8 cellular contexts compared by ENCODE assay signal in the genomic region with DNA sequence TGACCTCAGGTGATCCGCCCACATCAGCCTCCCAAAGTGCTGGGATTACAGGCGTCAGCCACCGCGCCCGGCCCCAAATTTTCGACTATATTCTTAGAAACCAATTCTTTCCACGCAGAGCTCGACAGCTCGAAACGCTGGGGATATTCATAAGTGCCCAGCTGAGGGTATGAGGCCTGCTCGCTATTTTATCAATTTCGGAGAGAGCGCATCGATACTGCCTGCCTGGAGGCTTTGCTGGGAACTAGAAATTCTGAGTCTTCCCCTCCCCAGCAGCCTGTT. TPM values are rescaled to one million over a fixed set of nuclear protein-coding genes. Genes with fewer than 3 reads are reported as not detected.
DNase-seq lines count a peak whose midpoint lies in the region; ATAC-seq, FAIRE-seq and TF ChIP-seq lines count a peak whose summit lies in the region.

No MANE protein-coding gene starts in this region.

- peak overlapping the region; percentile 96 for H3K27ac ChIP-seq in GM12878 (ENCODE audit: control insufficient read depth, insufficient read depth)
- peak overlapping the region; percentile 79 to 84 for H3K27ac ChIP-seq in uterus

- TF ChIP-seq EP300 in GM12878 (IDR thresholded peaks at IDR 0.05; ENCODE audit: borderline replicate concordance in 1 of 2, control insufficient read depth in 1 of 2, low read depth in 2 of 2, low read length in 2 of 2), result no peak

- H3K79me2 ChIP-seq in GM12878 (ENCODE audit: control insufficient read depth, insufficient read depth, low read length), result peaks cover 87% of the 10 kb centered on the region

- H3K9ac ChIP-seq in GM12878 (ENCODE audit: control insufficient read depth, insufficient read depth, low read length), result peak overlapping the region; percentile 95

- H3K4me1 ChIP-seq in GM12878 (ENCODE audit: control insufficient read depth, insufficient read depth, low read length), result peaks cover 3% of the 10 kb centered on the region; the same call in 1 of the 2 replicates
- peaks cover 53% of the 10 kb centered on the region for H3K4me1 ChIP-seq in mononuclear cell (ENCODE audit: insufficient read depth, low read length)
- H3K4me1 ChIP-seq in uterus, result no peaks in the 10 kb centered on the region

- CTCF ChIA-PET in GM12878 (lab: Yijun Ruan, JAX), result interaction anchor here (1.1 to 1.3 kb wide), 6 partner anchors 36 to 186 kb away, joined by 3 to 7 read pairs (median 3); no protein-coding TSS in a partner anchor

- H3K4me2 ChIP-seq in GM12878 (ENCODE audit: control insufficient read depth, insufficient read depth), result peak overlapping the region; percentile 83

- no peak for FAIRE-seq in GM12878 (lab: Jason Lieb, UNC)

- DNase-seq in stimulated activated CD4-positive, alpha-beta T cell treated with anti-CD3 and anti-CD28 coated beads, Interleukin-12 subunit alpha, Interleukin-12 subunit beta, amount 100 ng/mL, for 4 hours, result peak; percentile 15
- no peak for DNase-seq in stimulated activated CD4-positive, alpha-beta T cell treated with anti-CD3 and anti-CD28 coated beads, Interleukin-4, amount 100 ng/mL, for 4 hours
- DNase-seq in GM12878 (ENCODE audit: low read depth, low spot score) (no peak), uterus (no peak), KG1 (lab: John Stamatoyannopoulos, UW) (no peak), NCI-H1092 (lab: John Stamatoyannopoulos, UW) (no peak)

- in situ Hi-C loops in GM12878 (cut with MboI), result no loop called here

- TSS peak; percentile 86 for BruUV-seq in GM12878 (replicated peaks; lab: Mats Ljungman, UMichigan)

- POLR2A ChIA-PET in GM12878 (lab: Charles Lee), result interaction anchor here (0.5 to 1.7 kb wide), 4 partner anchors 37 to 147 kb away, joined by 3 to 7 read pairs (median 4); no protein-coding TSS in a partner anchor

- ATAC-seq in GM12878 (no peak), HG03442 (IDR thresholded peaks at IDR 0.05; ENCODE audit: unreplicated experiment) (no peak)

- TF ChIP-seq CTCF in GM12878 (IDR thresholded peaks at IDR 0.05 in 2 of 3, conservative IDR thresholded peaks at IDR 0.05 in 1 of 3; ENCODE audit: control insufficient read depth in 2 of 3, extremely low read depth in 1 of 3, insufficient read depth in 1 of 3, low read depth in 3 of 3, low read length in 3 of 3), result no peak
- TF ChIP-seq CTCF in uterus (IDR thresholded peaks at IDR 0.05), result no peak

- 0% methylated on average over 14 of the region's 14 CpGs for whole genome bisulfite sequencing in GM12878 (ENCODE audit: insufficient coverage, insufficient replicate concordance, low lambda C conversion rate, missing lambda C conversion rate)

- no peak for TF ChIP-seq RAD21 in GM12878 (IDR thresholded peaks at IDR 0.05; ENCODE audit: insufficient read depth, low read depth, low read length)

- no peaks in the 10 kb centered on the region; the same call in 1 of the 2 replicates for H4K20me1 ChIP-seq in GM12878 (ENCODE audit: control insufficient read depth, insufficient read depth)

- intact Hi-C loops in GM12878 (cut with micrococcal nuclease; ENCODE audit: unreplicated experiment) (loop anchor here (1.0 kb wide), 1 partner anchor 88 kb away; the partner anchor contains the start of gene CLTC), uterus (cut with DNase I; ENCODE audit: low total_unique reads) (no loop called here)

- RAD21 ChIA-PET in GM12878 (lab: Charles Lee; ENCODE audit: unreplicated experiment), result interaction anchor here (0.7 to 2.5 kb wide), 5 partner anchors 24 to 85 kb away, joined by 3 to 11 read pairs (median 4); no protein-coding TSS in a partner anchor

- H3K4me3 ChIP-seq in GM12878, result peak overlapping the region; percentile 84
- peak overlapping the region; percentile 93 for H3K4me3 ChIP-seq in mononuclear cell (ENCODE audit: low read length)
- H3K4me3 ChIP-seq in uterus, result peak overlapping the region; percentile 73 to 95

- TF ChIP-seq POLR2A in GM12878 (IDR thresholded peaks at IDR 0.05; ENCODE audit: low read depth, low read length) (no peak), uterus (IDR thresholded peaks at IDR 0.05) (no peak)

- H3K36me3 ChIP-seq in GM12878 (ENCODE audit: control insufficient read depth in 2 of 2, insufficient read depth in 2 of 2, low read length in 1 of 2) (no peaks in the 10 kb centered on the region; a peak in 1 of 4 replicates), uterus (no peaks in the 10 kb centered on the region)

- H2AFZ ChIP-seq in GM12878 (ENCODE audit: control insufficient read depth, low read depth, low read length), result peak overlapping the region; percentile 45

- H3K9me3 ChIP-seq in GM12878 (replicated peaks; ENCODE audit: control insufficient read depth, insufficient read depth, low read length), result no peaks in the 10 kb centered on the region
- H3K9me3 ChIP-seq in mononuclear cell (ENCODE audit: low read depth, low read length), result no peaks in the 10 kb centered on the region
- no peaks in the 10 kb centered on the region for H3K9me3 ChIP-seq in uterus

- SMC1A ChIA-PET in GM12878 (lab: Charles Lee; ENCODE audit: uncharacterized antibody, unreplicated experiment), result interaction anchor here (0.8 to 2.2 kb wide), 6 partner anchors 14 to 152 kb away, joined by 3 to 9 read pairs (median 4); no protein-coding TSS in a partner anchor

- no peaks in the 10 kb centered on the region for H3K27me3 ChIP-seq in GM12878 (replicated peaks in 1 of 2; ENCODE audit: control insufficient read depth in 2 of 2, insufficient read depth in 2 of 2, low read length in 1 of 2)
- no peaks in the 10 kb centered on the region for H3K27me3 ChIP-seq in mononuclear cell (ENCODE audit: insufficient read depth, low read length)
- no peaks in the 10 kb centered on the region for H3K27me3 ChIP-seq in uterus

TF ChIP-seq in GM12878, 131 proteins besides CTCF, POLR2A, EP300 and RAD21:
- TF ChIP-seq HDAC2 (IDR thresholded peaks at IDR 0.05) (no peak), TARDBP (IDR thresholded peaks at IDR 0.05; ENCODE audit: borderline replicate concordance) (no peak), CBX3 (IDR thresholded peaks at IDR 0.05; ENCODE audit: borderline replicate concordance, low read depth) (no peak), ZNF217 (IDR thresholded peaks at IDR 0.05) (no peak)
- TF ChIP-seq, protein P1, sequence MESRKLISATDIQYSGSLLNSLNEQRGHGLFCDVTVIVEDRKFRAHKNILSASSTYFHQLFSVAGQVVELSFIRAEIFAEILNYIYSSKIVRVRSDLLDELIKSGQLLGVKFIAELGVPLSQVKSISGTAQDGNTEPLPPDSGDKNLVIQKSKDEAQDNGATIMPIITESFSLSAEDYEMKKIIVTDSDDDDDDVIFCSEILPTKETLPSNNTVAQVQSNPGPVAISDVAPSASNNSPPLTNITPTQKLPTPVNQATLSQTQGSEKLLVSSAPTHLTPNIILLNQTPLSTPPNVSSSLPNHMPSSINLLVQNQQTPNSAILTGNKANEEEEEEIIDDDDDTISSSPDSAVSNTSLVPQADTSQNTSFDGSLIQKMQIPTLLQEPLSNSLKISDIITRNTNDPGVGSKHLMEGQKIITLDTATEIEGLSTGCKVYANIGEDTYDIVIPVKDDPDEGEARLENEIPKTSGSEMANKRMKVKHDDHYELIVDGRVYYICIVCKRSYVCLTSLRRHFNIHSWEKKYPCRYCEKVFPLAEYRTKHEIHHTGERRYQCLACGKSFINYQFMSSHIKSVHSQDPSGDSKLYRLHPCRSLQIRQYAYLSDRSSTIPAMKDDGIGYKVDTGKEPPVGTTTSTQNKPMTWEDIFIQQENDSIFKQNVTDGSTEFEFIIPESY (IDR thresholded peaks at IDR 0.05), result no peak

RNA-seq across cellular contexts. Expression of gene PTRH2, which starts 0.4 kb away (rescaled TPM):
- 40.4 and 43.9 TPM in 2 replicates for total RNA-seq in GM12878 (2013; cell fraction: nucleolus; rRNA removed)
- total RNA-seq in GM12878 (2014; rRNA removed) (47.0 and 48.7 TPM in 2 replicates), GM12878 (2014; rRNA removed; fragmentation: Illumina TruSeq; extraction: Trizol) (38.3 and 38.8 TPM in 2 replicates), GM12878 (2021) (37.7 and 41.7 TPM in 2 replicates), mononuclear cell (6.9 TPM), uterus (10 to 100 TPM; 13.2 to 31.8 (median 24.3) TPM)
- 54.1 TPM for polyA plus RNA-seq in GM12878 (2011; ENCODE audit: low read depth)
- polyA plus RNA-seq in GM12878 (2011; rRNA removed) (81.6 and 94.8 TPM in 2 replicates), GM12878 (2014; fragmentation: Illumina TruSeq; extraction: Trizol) (73.0 and 84.6 TPM in 2 replicates), GM12878 (2014; fragmentation: Nextera tagmentation; extraction: Ambion mirVana) (100 to 1,000 TPM; 128 to 156 TPM), GM12878 (2014; rRNA removed) (62.5 and 67.5 TPM in 2 replicates), GM12878 (2016; fragmentation: Nextera tagmentation; extraction: Ambion mirVana) (10 to 100 TPM; 58.0 to 59.3 TPM)
- 52.3 and 52.9 TPM in 2 replicates for polyA plus RNA-seq in GM12878 (2011; cell fraction: cytosol; rRNA removed)
- 37.9 and 40.9 TPM in 2 replicates for polyA plus RNA-seq in GM12878 (2011; cell fraction: nucleus; rRNA removed)
- 37.9 and 44.7 TPM in 2 replicates for polyA plus RNA-seq in GM12878 (2012)
- polyA minus RNA-seq in GM12878 (2011; rRNA and poly(A)+ RNA removed), result 33.3 and 49.5 TPM in 2 replicates
- polyA minus RNA-seq in GM12878 (2011; cell fraction: cytosol; rRNA and poly(A)+ RNA removed), result 5.1 and 7.2 TPM in 2 replicates
- polyA minus RNA-seq in GM12878 (2011; cell fraction: nucleus; rRNA and poly(A)+ RNA removed), result 12.6 and 18.2 TPM in 2 replicates

RNA-seq across cellular contexts. Expression of gene VMP1, which starts 0.6 kb away (rescaled TPM):
- 475 and 481 TPM in 2 replicates for total RNA-seq in GM12878 (2013; cell fraction: nucleolus; rRNA removed)
- total RNA-seq in GM12878 (2014; rRNA removed) (135 and 169 TPM in 2 replicates), GM12878 (2014; rRNA removed; fragmentation: Illumina TruSeq; extraction: Trizol) (150 and 160 TPM in 2 replicates), GM12878 (2021) (132 and 139 TPM in 2 replicates), mononuclear cell (460 TPM), uterus (100 to 1,000 TPM in 3 of 4 donors, 10 to 100 TPM in 1; 92.7 to 251 (median 150) TPM)
- polyA plus RNA-seq in GM12878 (2011; ENCODE audit: low read depth), result 49.4 TPM
- polyA plus RNA-seq in GM12878 (2011; rRNA removed) (171 and 218 TPM in 2 replicates), GM12878 (2014; fragmentation: Illumina TruSeq; extraction: Trizol) (121 and 153 TPM in 2 replicates), GM12878 (2014; fragmentation: Nextera tagmentation; extraction: Ambion mirVana) (100 to 1,000 TPM; 130 to 199 TPM), GM12878 (2014; rRNA removed) (78.0 and 88.4 TPM in 2 replicates), GM12878 (2016; fragmentation: Nextera tagmentation; extraction: Ambion mirVana) (100 to 1,000 TPM; 107 to 111 TPM)
- polyA plus RNA-seq in GM12878 (2011; cell fraction: cytosol; rRNA removed), result 50.7 and 56.0 TPM in 2 replicates
- 117 and 155 TPM in 2 replicates for polyA plus RNA-seq in GM12878 (2011; cell fraction: nucleus; rRNA removed)
- polyA plus RNA-seq in GM12878 (2012), result 54.2 and 94.2 TPM in 2 replicates
- polyA minus RNA-seq in GM12878 (2011; rRNA and poly(A)+ RNA removed), result 205 and 241 TPM in 2 replicates
- 66.8 and 88.2 TPM in 2 replicates for polyA minus RNA-seq in GM12878 (2011; cell fraction: cytosol; rRNA and poly(A)+ RNA removed)
- 262 and 332 TPM in 2 replicates for polyA minus RNA-seq in GM12878 (2011; cell fraction: nucleus; rRNA and poly(A)+ RNA removed)
